22 cellular contexts compared by ENCODE assay signal in genomic region chr2:238900511-238900910, GRCh38. TPM values are rescaled to one million over a fixed set of nuclear protein-coding genes. Genes with fewer than 3 reads are reported as not detected.
DNase-seq lines count a peak whose midpoint lies in the region; ATAC-seq and TF ChIP-seq lines count a peak whose summit lies in the region.
"Had no signal": no experiment of that assay in that cellular context is flagged by ENCODE, and none has a peak within 500 bp of the region (broad histone marks: within the 10 kb centered on the region; RNA-seq: fewer than 3 reads in every experiment).

No MANE protein-coding gene starts in this region.

- H2AFZ ChIP-seq in osteoblast (ENCODE audit: low read length), result no peak overlapping the region

- no peak for ATAC-seq in GM19467 (IDR thresholded peaks at IDR 0.05; ENCODE audit: unreplicated experiment)
- ATAC-seq: activated T-helper 17 cell treated with anti-CD3 and anti-CD28 coated beads, Interleukin-2, amount 50 U/mL, for 72 hours; gastrocnemius medialis; psoas muscle; stimulated activated effector memory CD8-positive, alpha-beta T cell treated with anti-CD3 and anti-CD28 coated beads, Interleukin-12 subunit alpha, Interleukin-12 subunit beta, amount 100 ng/mL, for 72 hours had no signal

- peaks cover 7% of the 10 kb centered on the region for H3K79me2 ChIP-seq in osteoblast (ENCODE audit: insufficient read depth, low read length)

- TF ChIP-seq POLR2A in vagina (IDR thresholded peaks at IDR 0.05), result no peak

- H3K27ac ChIP-seq in osteoblast (ENCODE audit: low read depth, low read length) (no peak overlapping the region), vagina (peak overlapping the region; percentile 71)
- H3K27ac ChIP-seq: gastrocnemius medialis, left ventricle myocardium inferior, psoas muscle had no signal

- H4K20me1 ChIP-seq in osteoblast (ENCODE audit: insufficient read depth, low read length), result peaks cover 13% of the 10 kb centered on the region

- H3K4me3 ChIP-seq in LNCaP clone FGC (ENCODE audit: low read depth, low read length) (no peak overlapping the region), fibroblast of villous mesenchyme (ENCODE audit: low read depth, low read length) (no peak overlapping the region), osteoblast (ENCODE audit: insufficient read depth, low read length) (no peak overlapping the region), vagina (no peak overlapping the region)
- H3K4me3 ChIP-seq: gastrocnemius medialis, left ventricle myocardium inferior, psoas muscle, skin epidermis had no signal

- H3K4me2 ChIP-seq in osteoblast (ENCODE audit: insufficient read depth, low read length), result no peak overlapping the region

- H3K4me1 ChIP-seq in osteoblast (ENCODE audit: insufficient read depth, low read length), result peaks cover 8% of the 10 kb centered on the region
- H3K4me1 ChIP-seq in vagina, result peaks cover 55% of the 10 kb centered on the region
- H3K4me1 ChIP-seq: gastrocnemius medialis, psoas muscle had no signal

- H3K27me3 ChIP-seq in osteoblast (ENCODE audit: insufficient read depth, low read length), result no peaks in the 10 kb centered on the region
- H3K27me3 ChIP-seq in vagina, result no peaks in the 10 kb centered on the region

- intact Hi-C loops in vagina (cut with DNase I), result no loop called here

- H3K36me3 ChIP-seq in osteoblast (ENCODE audit: insufficient read depth, low read length) (no peaks in the 10 kb centered on the region), vagina (no peaks in the 10 kb centered on the region)
- H3K36me3 ChIP-seq: gastrocnemius medialis, left ventricle myocardium inferior had no signal

- peak; percentile 56 for DNase-seq in LNCaP clone FGC (ENCODE audit: low read depth)
- DNase-seq in fibroblast of villous mesenchyme (ENCODE audit: low read depth), result peak; percentile 75
- DNase-seq in osteoblast (ENCODE audit: insufficient read length, low spot score, missing footprints), result peak; percentile 43
- no peak for DNase-seq in vagina (ENCODE audit: extremely low spot score in 2 of 2)
- DNase-seq in HuH-7 (ENCODE audit: low spot score), result no peak
- no peak for DNase-seq in NCI-H345 (lab: John Stamatoyannopoulos, UW)
- DNase-seq: activated CD4-positive, alpha-beta T cell treated with anti-CD3 and anti-CD28 coated beads, Interleukin-2, amount 50 U/mL, for 48 hours; activated CD4-positive, CD25-positive, alpha-beta regulatory T cell; activated CD8-positive, alpha-beta memory T cell treated with anti-CD3 and anti-CD28 coated beads, Interleukin-2, amount 50 U/mL, for 48 hours; central memory CD4-positive, alpha-beta T cell; gastrocnemius medialis; left ventricle myocardium inferior; NCI-H1436; NCI-H2107; NCI-H446 treated with DMSO at 0.1 percent for 48 hours; SHP77; T1000 had no signal

- no peaks in the 10 kb centered on the region for H3K9me3 ChIP-seq in osteoblast (ENCODE audit: low read depth, low read length)
- no peaks in the 10 kb centered on the region for H3K9me3 ChIP-seq in vagina
- H3K9me3 ChIP-seq: gastrocnemius medialis, left ventricle myocardium inferior, psoas muscle had no signal

- TF ChIP-seq CTCF in LNCaP clone FGC (IDR thresholded peaks at IDR 0.05; ENCODE audit: control insufficient read depth, extremely low read depth, insufficient read depth) (no peak), fibroblast of villous mesenchyme (IDR thresholded peaks at IDR 0.05; ENCODE audit: insufficient read depth, low read depth, low read length) (no peak), osteoblast (IDR thresholded peaks at IDR 0.05; ENCODE audit: extremely low read depth, low read depth, low read length) (no peak), vagina (IDR thresholded peaks at IDR 0.05) (no peak)

RNA-seq across cellular contexts. Expression of gene TWIST2, which starts 52.6 kb away (rescaled TPM):
- total RNA-seq in fibroblast of villous mesenchyme (47.4 and 58.7 TPM in 2 replicates), osteoblast (9.4 TPM in 2 replicates), vagina (214 TPM)
- total RNA-seq: activated T-helper 17 cell treated with anti-CD3 and anti-CD28 coated beads, Interleukin-2, amount 50 U/mL, for 72 hours had no signal

Comparison
In these comparisons a context has a peak if more than half of its experiments do, and no peak if none do; other contexts are left out.
1. DNase-seq: peak in LNCaP clone FGC (single experiment), fibroblast of villous mesenchyme (single experiment) and osteoblast (single experiment); none in vagina (0 of 2), HuH-7 (single experiment) and NCI-H345 (single experiment).